ENCODE assay signal across 1 cellular context in genomic region chr19:50387176-50387867, GRCh38.
TF ChIP-seq lines count a peak whose summit lies in the region.

No MANE protein-coding gene starts in this region.

TF ChIP-seq in K562, 482 proteins besides CTCF, POLR2A, EP300 and RAD21:
- TF ChIP-seq, protein P1, sequence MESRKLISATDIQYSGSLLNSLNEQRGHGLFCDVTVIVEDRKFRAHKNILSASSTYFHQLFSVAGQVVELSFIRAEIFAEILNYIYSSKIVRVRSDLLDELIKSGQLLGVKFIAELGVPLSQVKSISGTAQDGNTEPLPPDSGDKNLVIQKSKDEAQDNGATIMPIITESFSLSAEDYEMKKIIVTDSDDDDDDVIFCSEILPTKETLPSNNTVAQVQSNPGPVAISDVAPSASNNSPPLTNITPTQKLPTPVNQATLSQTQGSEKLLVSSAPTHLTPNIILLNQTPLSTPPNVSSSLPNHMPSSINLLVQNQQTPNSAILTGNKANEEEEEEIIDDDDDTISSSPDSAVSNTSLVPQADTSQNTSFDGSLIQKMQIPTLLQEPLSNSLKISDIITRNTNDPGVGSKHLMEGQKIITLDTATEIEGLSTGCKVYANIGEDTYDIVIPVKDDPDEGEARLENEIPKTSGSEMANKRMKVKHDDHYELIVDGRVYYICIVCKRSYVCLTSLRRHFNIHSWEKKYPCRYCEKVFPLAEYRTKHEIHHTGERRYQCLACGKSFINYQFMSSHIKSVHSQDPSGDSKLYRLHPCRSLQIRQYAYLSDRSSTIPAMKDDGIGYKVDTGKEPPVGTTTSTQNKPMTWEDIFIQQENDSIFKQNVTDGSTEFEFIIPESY (CRISPR knock-in tag; IDR thresholded peaks at IDR 0.05), result peak; percentile 72; the same call in 1 of the 2 replicates
- TF ChIP-seq ZFX (CRISPR knock-in tag; IDR thresholded peaks at IDR 0.05), result no peak
- TF ChIP-seq POLR2G (IDR thresholded peaks at IDR 0.05; ENCODE audit: low read depth, low read length), result 0 out of 2 replicates have a peak, but pooled peaks have one; percentile 11
